ENCODE assay signal across 22 cellular contexts in the genomic region with DNA sequence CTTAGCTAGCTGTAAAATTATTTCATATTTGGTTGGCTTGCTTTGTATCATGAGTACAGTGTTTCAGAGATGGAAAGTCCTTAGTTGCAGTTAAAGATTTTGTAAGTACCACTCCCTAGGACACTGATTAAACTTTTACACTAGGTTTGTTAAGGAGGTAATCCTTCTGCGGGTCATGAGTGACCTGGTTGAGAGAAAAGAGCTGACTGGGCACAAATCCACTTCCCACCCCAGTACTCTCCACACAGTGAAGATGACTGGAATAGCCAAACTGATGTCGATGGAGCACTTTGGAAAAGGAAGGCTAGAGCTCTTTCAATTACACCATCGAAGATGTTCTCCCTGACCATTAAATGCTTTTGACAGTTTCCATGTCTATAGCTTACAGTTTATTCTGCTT.
DNase-seq lines count a peak whose midpoint lies in the region; ATAC-seq, FAIRE-seq and TF ChIP-seq lines count a peak whose summit lies in the region.
"Had no signal": no experiment of that assay in that cellular context is flagged by ENCODE, and none has a peak within 500 bp of the region (broad histone marks: within the 10 kb centered on the region; RNA-seq: fewer than 3 reads in every experiment).

No MANE protein-coding gene starts in this region.

- H3K4me1 ChIP-seq in A549 (no peaks in the 10 kb centered on the region), IMR-90 (ENCODE audit: control insufficient read depth, insufficient read depth, low read length) (no peaks in the 10 kb centered on the region), H1 (replicated peaks in 1 of 4; ENCODE audit: control insufficient read depth in 3 of 4, insufficient read depth in 4 of 4, low read length in 3 of 4) (no peaks in the 10 kb centered on the region)
- H3K4me1 ChIP-seq: BLaER1 treated with 17β-estradiol and CSF1 and Interleukin-3, amounts not matched to agents 10 nM and 100 nM; Caco-2 had no signal

- H3K9me3 ChIP-seq in A549 (no peaks in the 10 kb centered on the region), IMR-90 (ENCODE audit: control insufficient read depth, insufficient read depth, low read length) (no peaks in the 10 kb centered on the region), H1 (ENCODE audit: insufficient read depth in 2 of 2, low read depth in 1 of 2, low read length in 1 of 2) (no peaks in the 10 kb centered on the region)
- H3K9me3 ChIP-seq: BLaER1 treated with 17β-estradiol and CSF1 and Interleukin-3, amounts not matched to agents 10 nM and 100 nM; Caco-2 had no signal

- TF ChIP-seq CTCF in A549 (IDR thresholded peaks at IDR 0.05) (no peak), IMR-90 (conservative IDR thresholded peaks at IDR 0.05; ENCODE audit: low read depth, low read length) (no peak), H1 (IDR thresholded peaks at IDR 0.05; ENCODE audit: control extremely low read depth in 1 of 3, insufficient read depth in 1 of 3, low read depth in 1 of 3, low read length in 3 of 3) (no peak)

- H4K8ac ChIP-seq in IMR-90 (ENCODE audit: low read depth in 2 of 2, low read length in 2 of 2) (no peak overlapping the region), H1 (ENCODE audit: extremely low read depth, insufficient read depth, low read length) (no peak overlapping the region)

- peak overlapping the region; percentile 17; the same call in 1 of the 2 replicates for H3K56ac ChIP-seq in IMR-90 (ENCODE audit: extremely low read depth, insufficient read depth, low read length)
- no peak overlapping the region for H3K56ac ChIP-seq in H1 (replicated peaks; ENCODE audit: insufficient read length, low read depth, low read length)

- H3K18ac ChIP-seq in IMR-90 (ENCODE audit: low read depth, low read length): no peak overlapping the region
- no peak overlapping the region for H3K18ac ChIP-seq in H1 (ENCODE audit: extremely low read depth, low read length)

- BruUV-seq in IMR-90 (replicated peaks; lab: Mats Ljungman, UMichigan): no TSS peak

- H3K4ac ChIP-seq in IMR-90 (ENCODE audit: low read depth, low read length): no peak overlapping the region
- no peak overlapping the region for H3K4ac ChIP-seq in H1 (replicated peaks; ENCODE audit: insufficient read length, low read depth, low read length)

- H4K5ac ChIP-seq in IMR-90 (ENCODE audit: low read depth, low read length) (no peak overlapping the region), H1 (ENCODE audit: insufficient read length, low read depth, low read length) (no peak overlapping the region)

- H2BK15ac ChIP-seq in IMR-90 (ENCODE audit: low read depth, low read length) (no peak overlapping the region), H1 (ENCODE audit: low read length) (no peak overlapping the region)

- POLR2A ChIA-PET in A549 (lab: Yijun Ruan, JAX) (no interaction called here), IMR-90 (lab: Charles Lee; ENCODE audit: unreplicated experiment) (no interaction called here), H1 (lab: Charles Lee; ENCODE audit: partially characterized antibody) (no interaction called here), HEK293T (lab: Yijun Ruan, JAX) (no interaction called here)

- WGBS in A549 (ENCODE audit: missing lambda C conversion rate): 29% methylated on average over 3 of the region's 3 CpGs
- WGBS in IMR-90 (ENCODE audit: extremely low coverage in 2 of 2, insufficient read length in 1 of 2), 2 experiments: no CpG with 5 or more reads among the region's 3 CpGs
- WGBS in H1 (ENCODE audit: extremely low coverage in 1 of 2, insufficient coverage in 1 of 2, insufficient read length in 1 of 2, insufficient replicate concordance in 2 of 2, low coverage in 1 of 2, low lambda C conversion rate in 2 of 2, missing lambda C conversion rate in 1 of 2), 2 experiments: 85% methylated on average over 3 of the region's 3 CpGs; no CpG with 5 or more reads in 1 of the 2 experiments

- H3K14ac ChIP-seq in IMR-90 (replicated peaks; ENCODE audit: low read depth, low read length) (no peak overlapping the region), H1 (ENCODE audit: insufficient read length) (no peak overlapping the region)

- intact Hi-C loops in IMR-90 (cut with micrococcal nuclease): no loop called here

- H3K4me2 ChIP-seq in A549: no peak overlapping the region
- no peak overlapping the region for H3K4me2 ChIP-seq in IMR-90 (ENCODE audit: low read depth, low read length)
- H3K4me2 ChIP-seq in H1 (ENCODE audit: insufficient read depth in 1 of 2, low read depth in 2 of 2, low read length in 2 of 2): no peak overlapping the region
- H3K4me2 ChIP-seq: BLaER1 treated with 17β-estradiol and CSF1 and Interleukin-3, amounts not matched to agents 10 nM and 100 nM had no signal

- H2BK120ac ChIP-seq in IMR-90 (ENCODE audit: low read depth, low read length) (no peak overlapping the region), H1 (replicated peaks; ENCODE audit: low read depth, low read length) (no peak overlapping the region)

- no peak overlapping the region for H2BK12ac ChIP-seq in H1 (ENCODE audit: low read depth, low read length)

- H3K27ac ChIP-seq in A549 (no peak overlapping the region), IMR-90 (ENCODE audit: insufficient read depth, low read length) (no peak overlapping the region), H1 (ENCODE audit: low read depth, low read length) (no peak overlapping the region)
- H3K27ac ChIP-seq: BLaER1 treated with 17β-estradiol and CSF1 and Interleukin-3, amounts not matched to agents 10 nM and 100 nM; C4-2B had no signal

- H3K9me1 ChIP-seq in IMR-90 (ENCODE audit: insufficient read depth, low read length): no peaks in the 10 kb centered on the region

- no peak for TF ChIP-seq POLR2A in A549 (IDR thresholded peaks at IDR 0.05; ENCODE audit: low read length)
- no peak for TF ChIP-seq POLR2A in IMR-90 (IDR thresholded peaks at IDR 0.05; ENCODE audit: low read depth, low read length)
- no peak for TF ChIP-seq POLR2A in H1 (IDR thresholded peaks at IDR 0.05; ENCODE audit: control extremely low read depth in 1 of 2, low read depth in 2 of 2, low read length in 2 of 2)

- H3K23ac ChIP-seq in IMR-90 (ENCODE audit: low read depth, low read length) (no peak overlapping the region), H1 (ENCODE audit: insufficient read length) (no peak overlapping the region)

- FAIRE-seq in A549 (lab: Jason Lieb, UNC) (no peak), H1 (lab: Jason Lieb, UNC) (no peak)
- FAIRE-seq: A204.1, D721Med, GM12878, GM12892, GM18507 had no signal

- DNase-seq in A549 (ENCODE audit: low read depth in 1 of 2, low spot score in 1 of 2) (no peak), IMR-90 (no peak), H1 (ENCODE audit: low read depth in 1 of 2, low spot score in 2 of 2) (no peak), HEK293T (ENCODE audit: extremely low spot score) (no peak)
- no peak for DNase-seq in activated CD4-positive, alpha-beta T cell treated with anti-CD3 and anti-CD28 coated beads, Interleukin-2, amount 50 U/mL, for 4 hours
- DNase-seq: 8988T; AML-193; Caco-2; Calu3; CD4-positive, alpha-beta T cell; CD8-positive, alpha-beta T cell; DMS79; DND-41; EL; GDM1 had no signal

- H3K79me2 ChIP-seq in H1 (ENCODE audit: control insufficient read depth in 1 of 2, insufficient read depth in 2 of 2, low read length in 2 of 2): no peaks in the 10 kb centered on the region

- no peak overlapping the region for H2AK9ac ChIP-seq in IMR-90 (replicated peaks; ENCODE audit: low read depth, low read length, poor library complexity)

- in situ Hi-C loops in IMR-90 (cut with MboI; ENCODE audit: low sequenced_read_pairs): no loop called here

- no peak overlapping the region for H3K9ac ChIP-seq in IMR-90 (ENCODE audit: low read depth, low read length)
- H3K9ac ChIP-seq in H1 (replicated peaks in 1 of 4; ENCODE audit: extremely low read depth in 1 of 4, low read depth in 3 of 4, low read length in 3 of 4): no peak overlapping the region
- H3K9ac ChIP-seq: BLaER1 treated with 17β-estradiol and CSF1 and Interleukin-3, amounts not matched to agents 10 nM and 100 nM had no signal

- H3K36me3 ChIP-seq in IMR-90 (ENCODE audit: control insufficient read depth, insufficient read depth, low read length) (no peaks in the 10 kb centered on the region), H1 (ENCODE audit: control insufficient read depth in 2 of 4, insufficient read depth in 4 of 4, low read length in 3 of 4) (no peaks in the 10 kb centered on the region)
- H3K36me3 ChIP-seq: BLaER1 treated with 17β-estradiol and CSF1 and Interleukin-3, amounts not matched to agents 10 nM and 100 nM had no signal

- CTCF ChIA-PET in A549 (lab: Yijun Ruan, JAX): no interaction called here
- CTCF ChIA-PET in IMR-90 (lab: Yijun Ruan, JAX): no interaction called here
- CTCF ChIA-PET in H1 (lab: Charles Lee; ENCODE audit: partially characterized antibody): interaction anchor here (0.7 to 1.2 kb wide), 3 partner anchors 9 to 76 kb away, joined by 3 to 4 read pairs (median 3); no protein-coding TSS in a partner anchor
- CTCF ChIA-PET in HEK293T (lab: Yijun Ruan, JAX): no interaction called here

- H2BK5ac ChIP-seq in IMR-90 (ENCODE audit: low read depth, low read length, poor library complexity, severe bottlenecking) (no peak overlapping the region), H1 (ENCODE audit: low read depth, low read length) (no peak overlapping the region)

- peaks cover 2 to 8% of the 10 kb centered on the region in 2 experiments; a peak in 2 of 4 replicates for H3K79me1 ChIP-seq in IMR-90 (ENCODE audit: low read depth in 1 of 2, low read length in 2 of 2)
- H3K79me1 ChIP-seq in H1 (ENCODE audit: low read depth, low read length): no peaks in the 10 kb centered on the region

- H3K4me3 ChIP-seq in A549 (no peak overlapping the region), IMR-90 (ENCODE audit: insufficient read depth, low read depth, low read length) (no peak overlapping the region), H1 (ENCODE audit: extremely low read depth in 1 of 4, insufficient read depth in 2 of 4, low read depth in 3 of 4, low read length in 4 of 4) (no peak overlapping the region)
- H3K4me3 ChIP-seq: BLaER1 treated with 17β-estradiol and CSF1 and Interleukin-3, amounts not matched to agents 10 nM and 100 nM; GM12878 had no signal

- H3K27me3 ChIP-seq in IMR-90 (ENCODE audit: control insufficient read depth, insufficient read depth, low read length) (no peaks in the 10 kb centered on the region), H1 (replicated peaks in 1 of 4; ENCODE audit: control insufficient read depth in 3 of 4, extremely low read depth in 1 of 4, insufficient read depth in 3 of 4, low read length in 3 of 4) (no peaks in the 10 kb centered on the region)
- H3K27me3 ChIP-seq: BLaER1 treated with 17β-estradiol and CSF1 and Interleukin-3, amounts not matched to agents 10 nM and 100 nM had no signal

- H2BK20ac ChIP-seq in IMR-90 (ENCODE audit: low read depth, low read length) (no peak overlapping the region), H1 (ENCODE audit: low read length) (no peak overlapping the region)

- H2AK5ac ChIP-seq in IMR-90 (ENCODE audit: low read depth, low read length): no peak overlapping the region
- H2AK5ac ChIP-seq in H1 (ENCODE audit: low read depth, low read length): no peak overlapping the region

- no peak for TF ChIP-seq RAD21 in A549 (conservative IDR thresholded peaks at IDR 0.05 in 1 of 2, IDR thresholded peaks at IDR 0.05 in 1 of 2)
- no peak for TF ChIP-seq RAD21 in IMR-90 (IDR thresholded peaks at IDR 0.05; ENCODE audit: low read length)
- TF ChIP-seq RAD21 in H1 (IDR thresholded peaks at IDR 0.05 in 1 of 2, conservative IDR thresholded peaks at IDR 0.05 in 1 of 2; ENCODE audit: low read depth in 2 of 2, low read length in 2 of 2): no peak

- TF ChIP-seq EP300 in A549 (IDR thresholded peaks at IDR 0.05) (no peak), H1 (IDR thresholded peaks at IDR 0.05; ENCODE audit: borderline replicate concordance in 1 of 2, low read depth in 2 of 2, low read length in 2 of 2) (no peak)

- H3K23me2 ChIP-seq in H1 (ENCODE audit: low read depth, low read length): no peaks in the 10 kb centered on the region

- ATAC-seq in A549: no peak
- no peak for ATAC-seq in IMR-90 (ENCODE audit: low read depth)
- ATAC-seq: CD8-positive, alpha-beta T cell; GM12878 had no signal

- dilution Hi-C loops in IMR-90 (cut with HindIII; ENCODE audit: low sequenced_read_pairs, unreplicated experiment): no loop called here

- H4K20me1 ChIP-seq in IMR-90 (ENCODE audit: insufficient read depth, low read length) (no peaks in the 10 kb centered on the region; the same call in 1 of the 2 replicates), H1 (replicated peaks in 1 of 2; ENCODE audit: control insufficient read depth in 1 of 2, insufficient read depth in 2 of 2, low read length in 2 of 2) (no peaks in the 10 kb centered on the region)
- H4K20me1 ChIP-seq: BLaER1 treated with 17β-estradiol and CSF1 and Interleukin-3, amounts not matched to agents 10 nM and 100 nM had no signal

- no peak overlapping the region for H2AFZ ChIP-seq in IMR-90 (replicated peaks; ENCODE audit: low read length, poor library complexity)
- no peak overlapping the region for H2AFZ ChIP-seq in H1 (ENCODE audit: low read length)

- no peak overlapping the region for H4K91ac ChIP-seq in IMR-90 (ENCODE audit: insufficient read depth, low read depth, low read length)
- H4K91ac ChIP-seq in H1 (replicated peaks; ENCODE audit: insufficient read length, low read length): no peak overlapping the region
